Comparison of ENCODE assay signal across 8 cellular contexts in genomic region chr2:137173514-137173913, GRCh38.
A peak's percentile ranks its signal among the peaks of the same experiment; 100 is the strongest.
DNase-seq lines count a peak whose midpoint lies in the region; ATAC-seq and TF ChIP-seq lines count a peak whose summit lies in the region.

No MANE protein-coding gene starts in this region.

- peak; percentile 96 for ATAC-seq in GM21786 (IDR thresholded peaks at IDR 0.05; ENCODE audit: unreplicated experiment)

- TF ChIP-seq CTCF in GM12875 (IDR thresholded peaks at IDR 0.05; ENCODE audit: borderline replicate concordance, insufficient read depth, low read depth, low read length), result peak; percentile 52; the same call in 1 of the 2 replicates

- DNase-seq in Jurkat, Clone E6-1 (ENCODE audit: low read depth, low spot score), result peak; percentile 28
- DNase-seq in hepatic stellate cell (ENCODE audit: low spot score) (peak; percentile 28), COLO668 (lab: John Stamatoyannopoulos, UW; ENCODE audit: unreplicated experiment) (no peak), cerebellum (ENCODE audit: low spot score) (no peak), D341Med (ENCODE audit: low spot score) (no peak), cardiac septum (ENCODE audit: low spot score) (no peak)

- intact Hi-C loops in cardiac septum (cut with DNase I), result no loop called here

- no peak overlapping the region for H3K4me3 ChIP-seq in GM12875 (ENCODE audit: low read depth, low read length)
- no peak overlapping the region for H3K4me3 ChIP-seq in Jurkat, Clone E6-1 (ENCODE audit: low read length)

Comparison
In these comparisons a context has a peak if more than half of its experiments do, and no peak if none do; other contexts are left out.
1. DNase-seq: peak in Jurkat, Clone E6-1 (single experiment) and hepatic stellate cell (single experiment); none in COLO668 (single experiment), cerebellum (single experiment), D341Med (single experiment) and cardiac septum (single experiment).